ENCODE assay signal across 33 cellular contexts in the genomic region with DNA sequence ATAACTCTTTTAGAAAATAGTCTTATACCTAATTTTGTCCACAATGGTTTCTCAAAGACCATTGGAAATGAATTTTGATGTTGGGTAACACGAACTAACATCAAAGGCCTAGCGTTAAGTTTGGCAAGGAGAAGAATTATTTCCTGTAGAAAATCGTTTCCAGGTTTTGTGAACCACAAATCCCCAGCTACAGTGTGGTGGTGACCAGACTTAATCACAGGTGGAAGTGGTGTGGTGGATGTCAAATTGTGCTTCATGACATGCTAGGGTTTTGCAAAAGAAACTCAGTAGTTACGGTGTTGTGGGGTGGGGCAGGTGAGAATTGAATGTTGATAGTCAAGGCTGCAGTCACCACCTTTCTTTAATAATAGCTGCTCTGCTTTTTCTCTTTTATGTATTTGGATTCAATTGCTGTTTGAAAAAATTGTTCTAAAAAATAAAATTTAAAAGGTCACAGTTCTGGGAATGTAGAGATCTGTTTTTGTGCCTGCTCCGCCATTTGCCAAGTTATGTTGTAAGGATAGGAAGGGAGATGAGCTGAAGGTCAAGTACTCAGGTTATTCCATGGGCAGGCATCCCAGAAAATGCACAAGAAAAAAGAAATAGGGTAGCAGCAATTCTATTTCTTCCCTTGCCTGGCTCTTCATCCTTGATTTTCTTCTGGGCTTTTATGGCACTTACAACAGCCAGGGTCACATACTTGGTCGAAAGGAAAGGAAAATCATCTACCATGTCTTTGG.
"Had no signal": no experiment of that assay in that cellular context is flagged by ENCODE, and none has a peak within 500 bp of the region (broad histone marks: within the 10 kb centered on the region; RNA-seq: fewer than 3 reads in every experiment).

No MANE protein-coding gene starts in this region.

- H3K9me3 ChIP-seq: adrenal gland, body of pancreas, breast epithelium had no signal

- H3K4me3 ChIP-seq: adrenal gland, body of pancreas, breast epithelium had no signal

- H3K4me1 ChIP-seq: adrenal gland, body of pancreas, breast epithelium had no signal

- DNase-seq: activated CD4-positive, alpha-beta memory T cell treated with anti-CD3 and anti-CD28 coated beads for 36 hours; activated CD4-positive, alpha-beta T cell treated with anti-CD3 and anti-CD28 coated beads for 4 hours; activated CD4-positive, alpha-beta T cell treated with anti-CD3 and anti-CD28 coated beads, Interleukin-2, amount 10 ng/mL, durations not matched to agents 24 days and 14 days; activated CD4-positive, alpha-beta T cell treated with anti-CD3 and anti-CD28 coated beads, Interleukin-2, amount 50 U/mL, for 1 hour; activated CD4-positive, alpha-beta T cell treated with anti-CD3 and anti-CD28 coated beads, Interleukin-2, amount 50 U/mL, for 4 hours; activated CD4-positive, CD25-positive, alpha-beta regulatory T cell; activated CD4-positive, CD25-positive, alpha-beta regulatory T cell treated with anti-CD3 and anti-CD28 coated beads, Interleukin-2, amount 50 U/mL, for 72 hours; activated CD8-positive, alpha-beta memory T cell treated with anti-CD3 and anti-CD28 coated beads for 24 hours; activated CD8-positive, alpha-beta memory T cell treated with anti-CD3 and anti-CD28 coated beads, Interleukin-2, amount 10 ng/mL, durations not matched to agents 7 days and 5 days; activated CD8-positive, alpha-beta memory T cell treated with anti-CD3 and anti-CD28 coated beads, Interleukin-2, amount 50 U/mL, for 48 hours; activated CD8-positive, alpha-beta T cell treated with anti-CD3 and anti-CD28 coated beads, Interleukin-2, amount 10 ng/mL, durations not matched to agents 7 days and 5 days; activated effector memory CD4-positive, alpha-beta T cell treated with Interleukin-2 at 50 U/mL for 16 hours; activated gamma-delta T cell; activated naive CD4-positive, alpha-beta T cell treated with anti-CD3 and anti-CD28 coated beads for 36 hours; activated naive CD4-positive, alpha-beta T cell treated with anti-CD3 and anti-CD28 coated beads, Interleukin-2, amount 50 U/mL, for 16 hours; activated naive CD8-positive, alpha-beta T cell treated with anti-CD3 and anti-CD28 coated beads for 36 hours; activated T-cell treated with anti-CD3 and anti-CD28 coated beads, Interleukin-2, amount 50 U/mL, for 24 hours; activated T-cell treated with anti-CD3 and anti-CD28 coated beads, Interleukin-2, amount 50 U/mL, for 48 hours; amniotic stem cell; aorta; brain microvascular endothelial cell; central memory CD4-positive, alpha-beta T cell; T-helper 1 cell; T-helper 2 cell; T-helper 9 cell; WERI-Rb-1 had no signal

- FAIRE-seq: astrocyte, TTC549 had no signal

- H3K27ac ChIP-seq: adrenal gland, body of pancreas, brain microvascular endothelial cell, breast epithelium, WERI-Rb-1 had no signal

- ATAC-seq: activated CD8-positive, alpha-beta memory T cell treated with anti-CD3 and anti-CD28 coated beads, Interleukin-2, amount 10 ng/mL, durations not matched to agents 7 days and 5 days; activated CD8-positive, alpha-beta T cell treated with anti-CD3 and anti-CD28 coated beads, Interleukin-2, amount 10 ng/mL, durations not matched to agents 7 days and 5 days; activated naive CD4-positive, alpha-beta T cell treated with anti-CD3 and anti-CD28 coated beads, Interleukin-2, amount 50 U/mL, for 72 hours; body of pancreas; WTC11 had no signal

- H3K36me3 ChIP-seq: adrenal gland, brain microvascular endothelial cell, breast epithelium, WERI-Rb-1 had no signal

- H3K27me3 ChIP-seq: adrenal gland, body of pancreas, brain microvascular endothelial cell, breast epithelium had no signal
